In the genomic region with DNA sequence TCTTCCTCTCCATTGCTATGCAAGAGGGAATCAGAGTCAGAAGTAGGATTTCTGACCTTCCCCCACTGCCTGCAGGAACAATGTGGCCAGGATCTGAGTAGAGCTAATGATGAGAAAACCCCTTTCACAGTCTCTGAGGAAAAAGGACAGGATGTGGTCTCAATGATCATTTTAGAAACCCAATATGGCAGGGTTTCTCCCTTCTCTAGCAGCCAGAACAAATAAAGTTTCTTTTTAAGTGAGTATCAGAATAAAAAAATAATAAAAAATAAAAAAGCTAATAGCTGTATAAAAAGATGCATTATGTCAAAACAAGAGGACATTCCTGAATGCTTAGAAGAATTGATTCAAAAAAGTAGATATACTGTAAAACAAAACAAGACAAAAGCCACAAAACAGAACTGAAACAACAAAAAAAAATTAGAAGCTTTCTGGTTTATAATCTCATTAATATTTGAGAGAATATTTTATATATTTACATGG, we compare ENCODE assay signal across 12 cellular contexts.
DNase-seq lines count a peak whose midpoint lies in the region; ATAC-seq, FAIRE-seq and TF ChIP-seq lines count a peak whose summit lies in the region.
"Had no signal": no experiment of that assay in that cellular context is flagged by ENCODE, and none has a peak within 500 bp of the region (broad histone marks: within the 10 kb centered on the region; RNA-seq: fewer than 3 reads in every experiment).

No MANE protein-coding gene starts in this region.

- intact Hi-C loops in activated B cell treated with CpG ODN at 0.5 μM for 24 hours (cut with micrococcal nuclease), result loop anchor here (1.0 to 5.0 kb wide), 5 partner anchors 48 to 1133 kb away; no protein-coding TSS in a partner anchor

- CTCF ChIA-PET in activated B cell treated with CpG ODN at 0.5 μM for 24 hours (lab: Charles Lee), result interaction anchor here (1.2 to 2.0 kb wide), 2 partner anchors 46 to 108 kb away, joined by 3 to 6 read pairs; no protein-coding TSS in a partner anchor

- H3K9me3 ChIP-seq in effector memory CD4-positive, alpha-beta T cell (ENCODE audit: control insufficient read depth, low read length), result no peaks in the 10 kb centered on the region
- H3K9me3 ChIP-seq: ovary had no signal

- peak overlapping the region; percentile 92 for H3K27ac Mint-ChIP-seq in activated B cell treated with CpG ODN at 0.5 μM for 24 hours
- H3K27ac Mint-ChIP-seq: CD4-positive, CD25-positive, alpha-beta regulatory T cell had no signal

- no peaks in the 10 kb centered on the region for H3K36me3 Mint-ChIP-seq in activated B cell treated with CpG ODN at 0.5 μM for 24 hours (ENCODE audit: low read depth)
- H3K36me3 Mint-ChIP-seq: CD4-positive, CD25-positive, alpha-beta regulatory T cell had no signal

- no peaks in the 10 kb centered on the region for H3K4me1 ChIP-seq in effector memory CD4-positive, alpha-beta T cell (ENCODE audit: control insufficient read depth, insufficient read depth, low read length, poor library complexity, severe bottlenecking)

- ATAC-seq in HG03095 (IDR thresholded peaks at IDR 0.05; ENCODE audit: unreplicated experiment) (peak; percentile 97), activated B cell treated with CpG ODN at 0.5 μM for 24 hours (ENCODE audit: low read depth) (peak; percentile 86)

- no peaks in the 10 kb centered on the region for H3K27me3 ChIP-seq in effector memory CD4-positive, alpha-beta T cell (replicated peaks; ENCODE audit: control insufficient read depth, insufficient read depth, low read length, poor library complexity, severe bottlenecking)
- H3K27me3 ChIP-seq: brain microvascular endothelial cell, ovary had no signal

- peak; percentile 78 for FAIRE-seq in GM12891 (lab: Jason Lieb, UNC)

- no peaks in the 10 kb centered on the region for H3K36me3 ChIP-seq in effector memory CD4-positive, alpha-beta T cell (ENCODE audit: control insufficient read depth, insufficient read depth, low read length)
- H3K36me3 ChIP-seq: brain microvascular endothelial cell, ovary had no signal

- no peak overlapping the region for H3K4me3 ChIP-seq in effector memory CD4-positive, alpha-beta T cell (ENCODE audit: insufficient read depth, low read depth, low read length, poor library complexity, severe bottlenecking)
- H3K4me3 ChIP-seq: ovary had no signal

- H3K4me3 Mint-ChIP-seq in activated B cell treated with CpG ODN at 0.5 μM for 24 hours, result peak overlapping the region; percentile 70
- H3K4me3 Mint-ChIP-seq: CD4-positive, CD25-positive, alpha-beta regulatory T cell had no signal

- H3K9me3 Mint-ChIP-seq in activated B cell treated with CpG ODN at 0.5 μM for 24 hours, result peaks cover 4% of the 10 kb centered on the region

- H3K27ac ChIP-seq in effector memory CD4-positive, alpha-beta T cell (ENCODE audit: insufficient read depth, low read length, poor library complexity, severe bottlenecking), result no peak overlapping the region
- H3K27ac ChIP-seq: brain microvascular endothelial cell, ovary had no signal

- H3K27me3 Mint-ChIP-seq in activated B cell treated with CpG ODN at 0.5 μM for 24 hours, result no peaks in the 10 kb centered on the region
- H3K27me3 Mint-ChIP-seq: CD4-positive, CD25-positive, alpha-beta regulatory T cell had no signal

- TF ChIP-seq CTCF in GM20000 (IDR thresholded peaks at IDR 0.05; ENCODE audit: extremely low read depth, missing control alignments), result no peak
- no peak for TF ChIP-seq CTCF in activated B cell treated with CpG ODN at 0.5 μM for 24 hours (IDR thresholded peaks at IDR 0.05)

- peaks cover 47% of the 10 kb centered on the region for H3K4me1 Mint-ChIP-seq in activated B cell treated with CpG ODN at 0.5 μM for 24 hours
- H3K4me1 Mint-ChIP-seq: CD4-positive, CD25-positive, alpha-beta regulatory T cell had no signal

- TF ChIP-seq POLR2A in GM12891 (IDR thresholded peaks at IDR 0.05; ENCODE audit: low read depth, low read length), result no peak

- POLR2A ChIA-PET in activated B cell treated with CpG ODN at 0.5 μM for 24 hours (lab: Charles Lee), result interaction anchor here (0.7 to 2.2 kb wide), 5 partner anchors 55 to 936 kb away, joined by 3 to 7 read pairs (median 6); no protein-coding TSS in a partner anchor

- DNase-seq in GM12891 (ENCODE audit: insufficient read length, low spot score) (peak; percentile 0), GM20000 (ENCODE audit: low spot score) (peak; percentile 20), activated B cell treated with CpG ODN at 0.5 μM for 24 hours (no peak), COLO829 (ENCODE audit: low spot score) (no peak), NCI-H2196 treated with DMSO at 0.1 percent for 48 hours (lab: John Stamatoyannopoulos, UW; ENCODE audit: unreplicated experiment) (no peak)
- DNase-seq in effector memory CD4-positive, alpha-beta T cell, result no peak
- DNase-seq in activated effector memory CD4-positive, alpha-beta T cell treated with Interleukin-2 at 50 U/mL for 16 hours, result no peak
- DNase-seq: activated CD4-positive, alpha-beta T cell treated with anti-CD3 and anti-CD28 coated beads, Interleukin-2, amount 50 U/mL, for 48 hours; brain microvascular endothelial cell; CD4-positive, CD25-positive, alpha-beta regulatory T cell; ovary had no signal

TF ChIP-seq in GM12891, 5 proteins besides CTCF, POLR2A, EP300 and RAD21:
- no peak for TF ChIP-seq POU2F2 (IDR thresholded peaks at IDR 0.05; ENCODE audit: low read depth, low read length)
- TF ChIP-seq SPI1 (IDR thresholded peaks at IDR 0.05; ENCODE audit: low read depth, low read length), result peak; percentile 33; the same call in 1 of the 2 replicates

Comparison
In these comparisons a context has a peak if more than half of its experiments do, and no peak if none do; other contexts are left out.
1. DNase-seq: peak in GM12891 (single experiment) and GM20000 (single experiment); none in activated B cell treated with CpG ODN at 0.5 μM for 24 hours (single experiment), effector memory CD4-positive, alpha-beta T cell (0 of 3), COLO829 (single experiment), activated effector memory CD4-positive, alpha-beta T cell treated with Interleukin-2 at 50 U/mL for 16 hours (single experiment) and NCI-H2196 treated with DMSO at 0.1 percent for 48 hours (single experiment).